In genomic region chr2:172977330-172978052, GRCh38 we compare ENCODE assay signal across 16 cellular contexts.
DNase-seq lines count a peak whose midpoint lies in the region; ATAC-seq lines count a peak whose summit lies in the region.
"Had no signal": no experiment of that assay in that cellular context is flagged by ENCODE, and none has a peak within 500 bp of the region (broad histone marks: within the 10 kb centered on the region; RNA-seq: fewer than 3 reads in every experiment).

No MANE protein-coding gene starts in this region.

- H3K9me3 Mint-ChIP-seq in activated T-cell treated with anti-CD3 and anti-CD28 coated beads, Interleukin-2, amount 50 U/mL, for 24 hours: no peaks in the 10 kb centered on the region
- no peaks in the 10 kb centered on the region for H3K9me3 Mint-ChIP-seq in T-cell
- H3K9me3 Mint-ChIP-seq: activated CD4-positive, alpha-beta memory T cell treated with anti-CD3 and anti-CD28 coated beads for 36 hours; activated naive CD4-positive, alpha-beta T cell treated with anti-CD3 and anti-CD28 coated beads, Interleukin-2, amount 10 ng/mL, durations not matched to agents 7 days and 5 days had no signal

- 35% methylated on average over 5 of the region's 5 CpGs for WGBS in thymus

- POLR2A ChIA-PET in T-cell (lab: Charles Lee): no interaction called here

- no peak overlapping the region for H3K4me3 Mint-ChIP-seq in activated T-cell treated with anti-CD3 and anti-CD28 coated beads, Interleukin-2, amount 50 U/mL, for 24 hours
- no peak overlapping the region for H3K4me3 Mint-ChIP-seq in T-cell
- H3K4me3 Mint-ChIP-seq: activated CD4-positive, alpha-beta memory T cell treated with anti-CD3 and anti-CD28 coated beads for 36 hours; activated naive CD4-positive, alpha-beta T cell treated with anti-CD3 and anti-CD28 coated beads, Interleukin-2, amount 10 ng/mL, durations not matched to agents 7 days and 5 days had no signal

- no peaks in the 10 kb centered on the region for H3K27me3 ChIP-seq in thymus (ENCODE audit: control insufficient read depth, insufficient read depth)

- ATAC-seq in T-cell (replicated peaks in 1 of 4): peak; percentile 28 to 75 (median 48)
- ATAC-seq in left ventricle myocardium superior: peak; percentile 61
- no peak for ATAC-seq in HG03565 (IDR thresholded peaks at IDR 0.05; ENCODE audit: unreplicated experiment)
- no peak for ATAC-seq in HG02759 (IDR thresholded peaks at IDR 0.05; ENCODE audit: unreplicated experiment)
- ATAC-seq in GM18520 (IDR thresholded peaks at IDR 0.05; ENCODE audit: unreplicated experiment): no peak
- ATAC-seq: foreskin keratinocyte, left colon had no signal

- H3K4me1 ChIP-seq in thymus (ENCODE audit: control insufficient read depth, insufficient read depth, low read length): peaks cover 22% of the 10 kb centered on the region
- H3K4me1 ChIP-seq: foreskin keratinocyte had no signal

- no peaks in the 10 kb centered on the region for H3K36me3 Mint-ChIP-seq in activated T-cell treated with anti-CD3 and anti-CD28 coated beads, Interleukin-2, amount 50 U/mL, for 24 hours (ENCODE audit: low read depth)
- H3K36me3 Mint-ChIP-seq in T-cell: no peaks in the 10 kb centered on the region
- H3K36me3 Mint-ChIP-seq: activated CD4-positive, alpha-beta memory T cell treated with anti-CD3 and anti-CD28 coated beads for 36 hours; activated naive CD4-positive, alpha-beta T cell treated with anti-CD3 and anti-CD28 coated beads, Interleukin-2, amount 10 ng/mL, durations not matched to agents 7 days and 5 days had no signal

- intact Hi-C loops in left ventricle myocardium superior (cut with micrococcal nuclease): no loop called here

- H3K4me1 Mint-ChIP-seq in activated T-cell treated with anti-CD3 and anti-CD28 coated beads, Interleukin-2, amount 50 U/mL, for 24 hours (ENCODE audit: low read depth): peaks cover 17% of the 10 kb centered on the region
- peaks cover 0 to 15% (median 5%) of the 10 kb centered on the region in 3 donors for H3K4me1 Mint-ChIP-seq in T-cell
- H3K4me1 Mint-ChIP-seq: activated naive CD4-positive, alpha-beta T cell treated with anti-CD3 and anti-CD28 coated beads, Interleukin-2, amount 10 ng/mL, durations not matched to agents 7 days and 5 days had no signal

- no peaks in the 10 kb centered on the region for H3K36me3 ChIP-seq in thymus (ENCODE audit: control insufficient read depth, insufficient read depth)
- H3K36me3 ChIP-seq: neutrophil had no signal

- H3K27me3 Mint-ChIP-seq in activated T-cell treated with anti-CD3 and anti-CD28 coated beads, Interleukin-2, amount 50 U/mL, for 24 hours: peaks cover 41% of the 10 kb centered on the region
- peaks cover 12 to 21% of the 10 kb centered on the region in 2 donors for H3K27me3 Mint-ChIP-seq in T-cell

- peak overlapping the region; percentile 57 for H3K27ac Mint-ChIP-seq in activated T-cell treated with anti-CD3 and anti-CD28 coated beads, Interleukin-2, amount 50 U/mL, for 24 hours
- no peak overlapping the region for H3K27ac Mint-ChIP-seq in T-cell
- H3K27ac Mint-ChIP-seq: activated CD4-positive, alpha-beta memory T cell treated with anti-CD3 and anti-CD28 coated beads for 36 hours; activated naive CD4-positive, alpha-beta T cell treated with anti-CD3 and anti-CD28 coated beads, Interleukin-2, amount 10 ng/mL, durations not matched to agents 7 days and 5 days had no signal

- DNase-seq in activated T-cell treated with anti-CD3 and anti-CD28 coated beads, Interleukin-2, amount 50 U/mL, for 24 hours: no peak
- DNase-seq in activated T-cell treated with anti-CD3 and anti-CD28 coated beads, Interleukin-2, amount 50 U/mL, for 48 hours: no peak
- DNase-seq in T-cell (peak in 3 of 34 experiments; percentile 1 to 5 (median 4)), left ventricle myocardium superior (no peak)
- DNase-seq: activated CD4-positive, alpha-beta memory T cell treated with anti-CD3 and anti-CD28 coated beads for 36 hours; activated naive CD4-positive, alpha-beta T cell treated with anti-CD3 and anti-CD28 coated beads, Interleukin-2, amount 10 ng/mL, durations not matched to agents 7 days and 5 days; cortex of kidney; foreskin keratinocyte; left colon; NCI-H1436; NCI-H526 treated with DMSO at 0.1 percent for 48 hours had no signal

- CTCF ChIA-PET in T-cell (lab: Charles Lee): no interaction called here

- H3K9me3 ChIP-seq in thymus (ENCODE audit: control insufficient read depth): no peaks in the 10 kb centered on the region
- H3K9me3 ChIP-seq: neutrophil had no signal

- peak overlapping the region; percentile 64 for H3K27ac ChIP-seq in thymus (ENCODE audit: low read depth)
- H3K27ac ChIP-seq: foreskin keratinocyte, neutrophil had no signal

- no peak overlapping the region for H3K4me3 ChIP-seq in thymus (ENCODE audit: low read length)

Comparison
In these comparisons a context has a peak if more than half of its experiments do, and no peak if none do; other contexts are left out.
1. ATAC-seq: peak in T-cell (4 of 4) and left ventricle myocardium superior (single experiment); none in HG03565 (single experiment), HG02759 (single experiment) and GM18520 (single experiment).